8 cellular contexts compared by ENCODE assay signal in the genomic region with DNA sequence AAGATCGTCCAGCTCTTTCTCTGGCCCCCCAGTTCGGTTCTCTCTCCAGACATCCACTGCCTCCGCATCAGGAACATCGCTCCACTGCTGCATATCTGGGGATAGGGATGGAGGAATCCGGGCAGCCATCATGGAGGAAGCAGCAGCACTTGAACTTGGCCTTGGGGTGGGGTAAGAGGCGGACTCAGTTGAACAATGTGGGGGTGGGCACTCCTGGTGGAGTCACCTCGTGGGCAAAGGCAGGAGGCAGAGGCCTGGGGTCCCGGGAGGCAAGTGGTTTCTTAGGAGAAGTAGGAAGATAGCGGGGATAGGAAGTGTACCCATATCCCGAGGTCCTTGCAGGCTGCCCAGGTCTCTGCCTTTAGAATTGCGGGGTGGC.
DNase-seq lines count a peak whose midpoint lies in the region; ATAC-seq and TF ChIP-seq lines count a peak whose summit lies in the region.

No MANE protein-coding gene starts in this region.

- ATAC-seq in lung (ENCODE audit: insufficient read depth, low FRiP score) (peak; percentile 2), upper lobe of left lung (ENCODE audit: low FRiP score in 2 of 2) (peak in 1 of 2 donors; percentile 3)
- no peak for ATAC-seq in activated naive CD8-positive, alpha-beta T cell treated with anti-CD3 and anti-CD28 coated beads, Interleukin-2, amount 50 U/mL, for 24 hours

- H3K4me1 Mint-ChIP-seq in activated naive CD8-positive, alpha-beta T cell (ENCODE audit: low read depth): peaks cover 5% of the 10 kb centered on the region
- peaks cover 6% of the 10 kb centered on the region for H3K4me1 Mint-ChIP-seq in activated naive CD8-positive, alpha-beta T cell treated with anti-CD3 and anti-CD28 coated beads for 36 hours
- H3K4me1 Mint-ChIP-seq in MCF 10A (ENCODE audit: insufficient read depth, unreplicated experiment): peaks cover 48% of the 10 kb centered on the region
- peaks cover 15% of the 10 kb centered on the region for H3K4me1 Mint-ChIP-seq in activated naive CD8-positive, alpha-beta T cell treated with anti-CD3 and anti-CD28 coated beads, Interleukin-2, amount 50 U/mL, for 24 hours

- peak overlapping the region; percentile 28 for H3K4me3 Mint-ChIP-seq in activated naive CD8-positive, alpha-beta T cell
- no peak overlapping the region for H3K4me3 Mint-ChIP-seq in activated naive CD8-positive, alpha-beta T cell treated with anti-CD3 and anti-CD28 coated beads for 36 hours
- H3K4me3 Mint-ChIP-seq in MCF 10A (ENCODE audit: unreplicated experiment): peak overlapping the region; percentile 75
- no peak overlapping the region for H3K4me3 Mint-ChIP-seq in activated naive CD8-positive, alpha-beta T cell treated with anti-CD3 and anti-CD28 coated beads, Interleukin-2, amount 50 U/mL, for 24 hours

- H3K4me1 ChIP-seq in lung (ENCODE audit: control insufficient read depth in 2 of 2, insufficient read depth in 2 of 2, low read length in 2 of 2) (peaks cover 0 to 13% of the 10 kb centered on the region in 2 donors), upper lobe of left lung (peaks cover 21 to 35% (median 31%) of the 10 kb centered on the region in 4 donors)

- no peak overlapping the region for H3K27ac Mint-ChIP-seq in activated naive CD8-positive, alpha-beta T cell
- H3K27ac Mint-ChIP-seq in activated naive CD8-positive, alpha-beta T cell treated with anti-CD3 and anti-CD28 coated beads for 36 hours: no peak overlapping the region
- H3K27ac Mint-ChIP-seq in MCF 10A (ENCODE audit: low read depth, unreplicated experiment): peak overlapping the region; percentile 60
- H3K27ac Mint-ChIP-seq in activated naive CD8-positive, alpha-beta T cell treated with anti-CD3 and anti-CD28 coated beads, Interleukin-2, amount 50 U/mL, for 24 hours: no peak overlapping the region

- H3K27ac ChIP-seq in lung (ENCODE audit: low read depth in 1 of 2, low read length in 1 of 2) (no peak overlapping the region), upper lobe of left lung (peak overlapping the region in 2 of 4 donors; percentile 68 to 79), caudate nucleus (ENCODE audit: low read depth, low read length) (no peak overlapping the region)

- no peaks in the 10 kb centered on the region for H3K27me3 ChIP-seq in lung (ENCODE audit: control insufficient read depth, insufficient read depth)
- H3K27me3 ChIP-seq in upper lobe of left lung: peaks cover 0 to 37% (median 16%) of the 10 kb centered on the region in 4 donors

- TF ChIP-seq EP300 in upper lobe of left lung (IDR thresholded peaks at IDR 0.05): no peak

- BruUV-seq in MCF 10A (replicated peaks; lab: Mats Ljungman, UMichigan): TSS peak; percentile 46

- no peaks in the 10 kb centered on the region for H3K36me3 Mint-ChIP-seq in activated naive CD8-positive, alpha-beta T cell
- H3K36me3 Mint-ChIP-seq in activated naive CD8-positive, alpha-beta T cell treated with anti-CD3 and anti-CD28 coated beads for 36 hours: no peaks in the 10 kb centered on the region
- peaks cover 19% of the 10 kb centered on the region for H3K36me3 Mint-ChIP-seq in MCF 10A (ENCODE audit: insufficient read depth, unreplicated experiment)
- H3K36me3 Mint-ChIP-seq in activated naive CD8-positive, alpha-beta T cell treated with anti-CD3 and anti-CD28 coated beads, Interleukin-2, amount 50 U/mL, for 24 hours (ENCODE audit: low read depth): no peaks in the 10 kb centered on the region

- POLR2A ChIA-PET in MCF 10A (lab: Yijun Ruan, JAX): interaction anchor here (0.6 to 4.7 kb wide), 18 partner anchors 17 to 436 kb away, joined by 3 to 52 read pairs (median 4); a partner anchor contains a TSS

- no peak for TF ChIP-seq CTCF in MCF 10A (IDR thresholded peaks at IDR 0.05; ENCODE audit: unreplicated experiment)
- TF ChIP-seq CTCF in lung (IDR thresholded peaks at IDR 0.05; ENCODE audit: control extremely low read depth, extremely low read depth): no peak
- TF ChIP-seq CTCF in upper lobe of left lung (IDR thresholded peaks at IDR 0.05): no peak

- DNase-seq in activated naive CD8-positive, alpha-beta T cell treated with anti-CD3 and anti-CD28 coated beads for 36 hours: no peak
- DNase-seq in MCF 10A (ENCODE audit: unreplicated experiment): no peak
- DNase-seq in lung (ENCODE audit: low spot score): peak; percentile 29
- no peak for DNase-seq in upper lobe of left lung
- DNase-seq in GM19238 (ENCODE audit: insufficient read length, low spot score): no peak
- no peak for DNase-seq in caudate nucleus (lab: John Stamatoyannopoulos, UW)
- no peak for DNase-seq in activated naive CD8-positive, alpha-beta T cell treated with anti-CD3 and anti-CD28 coated beads, Interleukin-2, amount 50 U/mL, for 24 hours

- H3K9me3 Mint-ChIP-seq in activated naive CD8-positive, alpha-beta T cell (ENCODE audit: low read depth): no peaks in the 10 kb centered on the region
- H3K9me3 Mint-ChIP-seq in activated naive CD8-positive, alpha-beta T cell treated with anti-CD3 and anti-CD28 coated beads for 36 hours: no peaks in the 10 kb centered on the region
- H3K9me3 Mint-ChIP-seq in MCF 10A (ENCODE audit: unreplicated experiment): no peaks in the 10 kb centered on the region
- H3K9me3 Mint-ChIP-seq in activated naive CD8-positive, alpha-beta T cell treated with anti-CD3 and anti-CD28 coated beads, Interleukin-2, amount 50 U/mL, for 24 hours: no peaks in the 10 kb centered on the region

- H3K27me3 Mint-ChIP-seq in activated naive CD8-positive, alpha-beta T cell: peaks cover 32% of the 10 kb centered on the region
- peaks cover 70% of the 10 kb centered on the region for H3K27me3 Mint-ChIP-seq in activated naive CD8-positive, alpha-beta T cell treated with anti-CD3 and anti-CD28 coated beads for 36 hours
- H3K27me3 Mint-ChIP-seq in MCF 10A (ENCODE audit: insufficient read depth, unreplicated experiment): peaks cover 26% of the 10 kb centered on the region
- H3K27me3 Mint-ChIP-seq in activated naive CD8-positive, alpha-beta T cell treated with anti-CD3 and anti-CD28 coated beads, Interleukin-2, amount 50 U/mL, for 24 hours: peaks cover 62% of the 10 kb centered on the region

- 13 to 16% methylated on average over 11 of the region's 11 CpGs for WGBS in lung, 2 donors
- 19 to 28% methylated on average over 11 of the region's 11 CpGs for WGBS in upper lobe of left lung, 2 donors

- no peak overlapping the region for H3K4me3 ChIP-seq in lung
- peak overlapping the region in 3 of 4 donors; percentile 12 to 21 (median 16) for H3K4me3 ChIP-seq in upper lobe of left lung

- CTCF ChIA-PET in MCF 10A (lab: Yijun Ruan, JAX): interaction anchor here (0.7 to 8.2 kb wide), 49 partner anchors 9 to 831 kb away, joined by 3 to 306 read pairs (median 4); a partner anchor contains a TSS

- H3K9me3 ChIP-seq in lung (ENCODE audit: control insufficient read depth in 2 of 2, insufficient read depth in 1 of 2, low read length in 1 of 2): no peaks in the 10 kb centered on the region
- H3K9me3 ChIP-seq in upper lobe of left lung: no peaks in the 10 kb centered on the region

- no peak for TF ChIP-seq POLR2A in upper lobe of left lung (IDR thresholded peaks at IDR 0.05)

- intact Hi-C loops in MCF 10A (cut with micrococcal nuclease): loop anchor here (1.0 to 10.0 kb wide), 7 partner anchors 112 to 746 kb away; no protein-coding TSS in a partner anchor

- H3K36me3 ChIP-seq in lung (ENCODE audit: control insufficient read depth in 2 of 2, insufficient read depth in 2 of 2, low read length in 2 of 2) (no peaks in the 10 kb centered on the region), upper lobe of left lung (no peaks in the 10 kb centered on the region)

Comparison
In these comparisons a context has a peak if more than half of its experiments do, and no peak if none do; other contexts are left out.
1. H3K4me3 Mint-ChIP-seq: peak in activated naive CD8-positive, alpha-beta T cell (single experiment) and MCF 10A (single experiment); none in activated naive CD8-positive, alpha-beta T cell treated with anti-CD3 and anti-CD28 coated beads for 36 hours (single experiment) and activated naive CD8-positive, alpha-beta T cell treated with anti-CD3 and anti-CD28 coated beads, Interleukin-2, amount 50 U/mL, for 24 hours (single experiment).